ENCODE assay signal across 17 cellular contexts in the genomic region with DNA sequence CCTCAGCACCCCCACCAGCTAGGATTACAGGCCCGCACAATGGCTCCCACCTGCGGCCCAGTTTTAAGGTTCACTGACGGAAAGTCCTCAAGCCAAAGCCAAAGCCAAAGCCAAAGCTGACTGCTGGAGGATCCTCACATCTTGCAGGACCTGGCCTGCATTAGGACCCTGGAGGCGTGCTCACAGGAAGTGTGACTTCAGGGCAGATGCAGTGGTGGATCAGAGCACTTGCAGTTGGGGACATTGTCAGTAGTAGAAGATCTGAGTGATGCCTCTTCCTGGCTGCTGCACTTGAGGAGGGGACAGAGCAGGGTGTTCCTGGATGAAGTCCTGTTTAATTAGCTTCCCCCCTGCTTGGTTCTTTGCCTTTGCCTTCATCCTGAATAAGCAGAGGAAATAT.
A peak's percentile ranks its signal among the peaks of the same experiment; 100 is the strongest.
DNase-seq lines count a peak whose midpoint lies in the region; ATAC-seq and TF ChIP-seq lines count a peak whose summit lies in the region.
"Had no signal": no experiment of that assay in that cellular context is flagged by ENCODE, and none has a peak within 500 bp of the region (broad histone marks: within the 10 kb centered on the region; RNA-seq: fewer than 3 reads in every experiment).

No MANE protein-coding gene starts in this region.

- ATAC-seq in activated naive CD4-positive, alpha-beta T cell treated with anti-CD3 and anti-CD28 coated beads, Interleukin-2, amount 50 U/mL, for 72 hours = peak; percentile 23 to 67
- ATAC-seq in natural killer cell (peak; percentile 50 to 72 (median 59)), HG02885 (IDR thresholded peaks at IDR 0.05; ENCODE audit: poor library complexity, unreplicated experiment) (no peak), HG03520 (IDR thresholded peaks at IDR 0.05; ENCODE audit: unreplicated experiment) (no peak)

- H3K4me1 ChIP-seq in H9 (ENCODE audit: insufficient read depth, low read length) = no peaks in the 10 kb centered on the region
- H3K4me1 ChIP-seq: neural progenitor cell, sigmoid colon had no signal

- H3K56ac ChIP-seq in H9 (ENCODE audit: insufficient read length, low read depth, low read length) = no peak overlapping the region

- WGBS in H9 (ENCODE audit: extremely low coverage, insufficient read length, low lambda C conversion rate) = no CpG with 5 or more reads among the region's 4 CpGs

- H2BK120ac ChIP-seq in H9 (ENCODE audit: low read depth, low read length, poor library complexity, severe bottlenecking) = no peak overlapping the region

- H3K4ac ChIP-seq in H9 (ENCODE audit: low read depth, low read length) = no peak overlapping the region

- H4K91ac ChIP-seq in H9 (ENCODE audit: insufficient read length, low read depth, low read length) = no peak overlapping the region

- no peak overlapping the region for H3K23ac ChIP-seq in H9 (ENCODE audit: insufficient read length, low read depth, low read length)

- no peak overlapping the region for H2BK5ac ChIP-seq in H9 (ENCODE audit: insufficient read length, low read length)

- no peak overlapping the region for H4K5ac ChIP-seq in H9 (ENCODE audit: insufficient read length, low read depth, low read length)

- no peaks in the 10 kb centered on the region for H3K27me3 ChIP-seq in H9 (ENCODE audit: insufficient read depth, low read length)
- H3K27me3 ChIP-seq: neural progenitor cell, sigmoid colon had no signal

- no peak overlapping the region for H2AFZ ChIP-seq in H9 (ENCODE audit: low read length)
- H2AFZ ChIP-seq: neural progenitor cell had no signal

- H3K4me3 Mint-ChIP-seq in activated CD4-positive, alpha-beta T cell treated with anti-CD3 and anti-CD28 coated beads, Interleukin-2, amount 10 ng/mL, durations not matched to agents 24 days and 14 days = peak overlapping the region; percentile 59
- H3K4me3 Mint-ChIP-seq in H9 (no peak overlapping the region), natural killer cell (peak overlapping the region; percentile 71)
- H3K4me3 Mint-ChIP-seq: neural progenitor cell had no signal

- no peak overlapping the region for H2BK12ac ChIP-seq in H9 (ENCODE audit: insufficient read length, low read depth, low read length)

- H3K9me3 Mint-ChIP-seq in activated CD4-positive, alpha-beta T cell treated with anti-CD3 and anti-CD28 coated beads, Interleukin-2, amount 10 ng/mL, durations not matched to agents 24 days and 14 days = peaks cover 23% of the 10 kb centered on the region
- H3K9me3 Mint-ChIP-seq in H9 (peaks cover 10 to 18% of the 10 kb centered on the region in 2 experiments), natural killer cell (no peaks in the 10 kb centered on the region)
- peaks cover 0 to 18% of the 10 kb centered on the region in 2 donors for H3K9me3 Mint-ChIP-seq in activated naive CD4-positive, alpha-beta T cell treated with anti-CD3 and anti-CD28 coated beads, Interleukin-2, amount 50 U/mL, for 72 hours

- DNase-seq in activated CD4-positive, alpha-beta T cell treated with anti-CD3 and anti-CD28 coated beads, Interleukin-2, amount 10 ng/mL, durations not matched to agents 24 days and 14 days = peak; percentile 78
- no peak for DNase-seq in activated CD4-positive, alpha-beta T cell treated with anti-CD3 and anti-CD28 coated beads for 4 hours
- DNase-seq in H9 (no peak), natural killer cell (no peak), NCI-H187 (lab: John Stamatoyannopoulos, UW) (no peak)
- no peak for DNase-seq in activated naive CD4-positive, alpha-beta T cell treated with anti-CD3 and anti-CD28 coated beads, Interleukin-2, amount 50 U/mL, for 72 hours (ENCODE audit: low spot score in 2 of 2)
- DNase-seq: activated CD4-positive, alpha-beta T cell treated with anti-CD3 and anti-CD28 coated beads, Interleukin-2, amount 50 U/mL, for 1 hour; Calu3; erythroblast; GOT3; hippocampal formation; KG1; NCI-H524 treated with DMSO at 0.1 percent for 48 hours; sigmoid colon had no signal

- no peak overlapping the region for H3K9ac ChIP-seq in H9 (ENCODE audit: extremely low read depth, insufficient read length, low read length)
- H3K9ac ChIP-seq: neural progenitor cell had no signal

- no peak overlapping the region for H2BK15ac ChIP-seq in H9 (ENCODE audit: low read depth, low read length)

- H3K27ac ChIP-seq in H9 (ENCODE audit: insufficient read length, low read depth, low read length) = no peak overlapping the region
- H3K27ac ChIP-seq: neural progenitor cell, sigmoid colon had no signal

- H3K9me3 ChIP-seq in H9 (ENCODE audit: control insufficient read depth, low read depth, low read length) = no peaks in the 10 kb centered on the region

- H3K23me2 ChIP-seq in H9 (ENCODE audit: insufficient read length, low read depth, low read length, poor library complexity, severe bottlenecking) = no peaks in the 10 kb centered on the region

- H3K14ac ChIP-seq in H9 (ENCODE audit: insufficient read depth, low read length) = no peak overlapping the region; the same call in 1 of the 2 replicates

- H3K36me3 Mint-ChIP-seq in activated CD4-positive, alpha-beta T cell treated with anti-CD3 and anti-CD28 coated beads, Interleukin-2, amount 10 ng/mL, durations not matched to agents 24 days and 14 days (ENCODE audit: low read depth) = peaks cover 21% of the 10 kb centered on the region
- H3K36me3 Mint-ChIP-seq in H9 (ENCODE audit: insufficient read depth in 1 of 3, low read depth in 3 of 3) (peaks cover 6 to 19% (median 12%) of the 10 kb centered on the region in 3 experiments), natural killer cell (no peaks in the 10 kb centered on the region)
- peaks cover 10 to 32% of the 10 kb centered on the region in 2 donors for H3K36me3 Mint-ChIP-seq in activated naive CD4-positive, alpha-beta T cell treated with anti-CD3 and anti-CD28 coated beads, Interleukin-2, amount 50 U/mL, for 72 hours

- no peak for TF ChIP-seq CTCF in H9 (conservative IDR thresholded peaks at IDR 0.05)
- no peak for TF ChIP-seq CTCF in natural killer cell (IDR thresholded peaks at IDR 0.05)

- H3K79me1 ChIP-seq in H9 (ENCODE audit: insufficient read depth, low read depth, low read length, poor library complexity, severe bottlenecking) = no peaks in the 10 kb centered on the region

- intact Hi-C loops in activated CD4-positive, alpha-beta T cell treated with anti-CD3 and anti-CD28 coated beads, Interleukin-2, amount 10 ng/mL, durations not matched to agents 24 days and 14 days (cut with micrococcal nuclease) = no loop called here
- intact Hi-C loops in natural killer cell (cut with micrococcal nuclease) = no loop called here

- H3K27ac Mint-ChIP-seq in activated CD4-positive, alpha-beta T cell treated with anti-CD3 and anti-CD28 coated beads, Interleukin-2, amount 10 ng/mL, durations not matched to agents 24 days and 14 days = peak overlapping the region; percentile 47
- H3K27ac Mint-ChIP-seq in H9 (peak overlapping the region; percentile 4 to 46 (median 29); a peak in 2 of 7 replicates), natural killer cell (peak overlapping the region; percentile 92 to 96)
- peak overlapping the region in 1 of 2 donors; percentile 76 for H3K27ac Mint-ChIP-seq in activated naive CD4-positive, alpha-beta T cell treated with anti-CD3 and anti-CD28 coated beads, Interleukin-2, amount 50 U/mL, for 72 hours

- no peak overlapping the region for H3T11ph ChIP-seq in H9 (ENCODE audit: low read length)

- H3K27me3 Mint-ChIP-seq in activated CD4-positive, alpha-beta T cell treated with anti-CD3 and anti-CD28 coated beads, Interleukin-2, amount 10 ng/mL, durations not matched to agents 24 days and 14 days = no peaks in the 10 kb centered on the region
- no peaks in the 10 kb centered on the region; the same call in 1 of the 2 replicates for H3K27me3 Mint-ChIP-seq in H9 (ENCODE audit: low read depth)
- no peaks in the 10 kb centered on the region for H3K27me3 Mint-ChIP-seq in natural killer cell (ENCODE audit: low read depth in 2 of 2)

- H3K4me1 Mint-ChIP-seq in activated CD4-positive, alpha-beta T cell treated with anti-CD3 and anti-CD28 coated beads, Interleukin-2, amount 10 ng/mL, durations not matched to agents 24 days and 14 days = peaks cover 33% of the 10 kb centered on the region
- H3K4me1 Mint-ChIP-seq in H9 (peaks cover 3 to 10% of the 10 kb centered on the region in 2 experiments; a peak in 2 of 4 replicates), natural killer cell (peaks cover 63 to 74% of the 10 kb centered on the region in 2 donors)
- H3K4me1 Mint-ChIP-seq: neural progenitor cell had no signal

- no peak overlapping the region for H3K18ac ChIP-seq in H9 (ENCODE audit: insufficient read length, low read depth, low read length)

- no peak overlapping the region for H4K8ac ChIP-seq in H9 (replicated peaks; ENCODE audit: insufficient read length, low read depth, low read length)

- no peaks in the 10 kb centered on the region for H3K79me2 ChIP-seq in H9 (ENCODE audit: insufficient read depth, low read length)

- no peak overlapping the region for H2AK5ac ChIP-seq in H9 (ENCODE audit: insufficient read length, low read length)

- no peak overlapping the region for H3K4me2 ChIP-seq in H9 (ENCODE audit: insufficient read depth, insufficient read length, low read length)
- H3K4me2 ChIP-seq: neural progenitor cell had no signal

- H2BK20ac ChIP-seq in H9 (ENCODE audit: low read depth, low read length, poor library complexity, severe bottlenecking) = no peak overlapping the region

- no peaks in the 10 kb centered on the region for H4K20me1 ChIP-seq in H9 (ENCODE audit: control insufficient read depth, insufficient read depth, insufficient read length)

Comparison
In these comparisons a context has a peak if more than half of its experiments do, and no peak if none do; other contexts are left out.
1. H3K4me3 Mint-ChIP-seq: peak in activated CD4-positive, alpha-beta T cell treated with anti-CD3 and anti-CD28 coated beads, Interleukin-2, amount 10 ng/mL, durations not matched to agents 24 days and 14 days (single experiment) and natural killer cell (single experiment); none in H9 (0 of 2).
2. ATAC-seq: peak in activated naive CD4-positive, alpha-beta T cell treated with anti-CD3 and anti-CD28 coated beads, Interleukin-2, amount 50 U/mL, for 72 hours (2 of 2) and natural killer cell (3 of 3); none in HG02885 (single experiment) and HG03520 (single experiment).